In genomic region chr7:151743481-151743983, GRCh38 we compare ENCODE assay signal across 19 cellular contexts.
DNase-seq lines count a peak whose midpoint lies in the region; ATAC-seq, FAIRE-seq and TF ChIP-seq lines count a peak whose summit lies in the region.
"Had no signal": no experiment of that assay in that cellular context is flagged by ENCODE, and none has a peak within 500 bp of the region (broad histone marks: within the 10 kb centered on the region; RNA-seq: fewer than 3 reads in every experiment).

No MANE protein-coding gene starts in this region.

- H3K36me3 Mint-ChIP-seq in activated naive CD8-positive, alpha-beta T cell treated with anti-CD3 and anti-CD28 coated beads for 36 hours, result peaks cover 2% of the 10 kb centered on the region

- H3K27me3 Mint-ChIP-seq in activated naive CD8-positive, alpha-beta T cell treated with anti-CD3 and anti-CD28 coated beads for 36 hours, result no peaks in the 10 kb centered on the region

- H3K27me3 ChIP-seq in GM23248 (replicated peaks; ENCODE audit: insufficient read depth) (no peaks in the 10 kb centered on the region), psoas muscle (ENCODE audit: insufficient read depth in 3 of 3, low read length in 2 of 3) (peaks cover 0 to 1% (median 0%) of the 10 kb centered on the region in 3 donors)
- H3K27me3 ChIP-seq: BE2C, breast epithelium, stomach had no signal

- no peak for TF ChIP-seq CTCF in psoas muscle (IDR thresholded peaks at IDR 0.05)

- 0 out of 2 replicates have a peak overlapping the region, but pooled peaks have one; percentile 21 for H2AFZ ChIP-seq in GM23248

- WGBS in GM23248 (ENCODE audit: low coverage in 1 of 2, low lambda C conversion rate in 2 of 2, missing lambda C conversion rate in 2 of 2), 2 experiments, result 43 to 50% methylated on average over 10 of the region's 10 CpGs
- WGBS in psoas muscle, 3 donors, result 14 to 17% (median 16%) methylated on average over 10 of the region's 10 CpGs

- intact Hi-C loops in left ventricle myocardium superior (cut with micrococcal nuclease) (no loop called here), psoas muscle (cut with DNase I) (loop anchor here in 1 of 2 donors (5.0 kb wide), 1 partner anchor 46 kb away; no protein-coding TSS in a partner anchor)

- no peak overlapping the region for H3K27ac Mint-ChIP-seq in activated naive CD8-positive, alpha-beta T cell treated with anti-CD3 and anti-CD28 coated beads for 36 hours

- no peaks in the 10 kb centered on the region for H3K9me3 ChIP-seq in GM23248 (ENCODE audit: low read depth)
- no peaks in the 10 kb centered on the region for H3K9me3 ChIP-seq in psoas muscle
- H3K9me3 ChIP-seq: BE2C, breast epithelium, stomach had no signal

- in situ Hi-C loops in GM23248 (cut with MboI), result no loop called here

- H3K9me3 Mint-ChIP-seq in activated naive CD8-positive, alpha-beta T cell treated with anti-CD3 and anti-CD28 coated beads for 36 hours, result no peaks in the 10 kb centered on the region

- peaks cover 27% of the 10 kb centered on the region for H3K4me1 Mint-ChIP-seq in activated naive CD8-positive, alpha-beta T cell treated with anti-CD3 and anti-CD28 coated beads for 36 hours

- H3K27ac ChIP-seq in GM23248, result no peak overlapping the region
- peak overlapping the region; percentile 27 for H3K27ac ChIP-seq in psoas muscle
- H3K27ac ChIP-seq: breast epithelium had no signal

- no peak overlapping the region for H3K4me2 ChIP-seq in GM23248 (ENCODE audit: unreplicated experiment)

- H3F3A ChIP-seq in GM23248 (ENCODE audit: insufficient read depth), result peaks cover 23% of the 10 kb centered on the region

- no peaks in the 10 kb centered on the region for H3K79me2 ChIP-seq in GM23248 (ENCODE audit: insufficient read depth)

- FAIRE-seq in GM12891 (lab: Jason Lieb, UNC), result no peak
- FAIRE-seq: keratinocyte had no signal

- no peaks in the 10 kb centered on the region for H4K20me1 ChIP-seq in GM23248 (ENCODE audit: insufficient read depth)

- H3K4me1 ChIP-seq in GM23248 (ENCODE audit: insufficient read depth) (peaks cover 29% of the 10 kb centered on the region), psoas muscle (peaks cover 38% of the 10 kb centered on the region)
- H3K4me1 ChIP-seq: breast epithelium had no signal

- H3K4me3 Mint-ChIP-seq in activated naive CD8-positive, alpha-beta T cell treated with anti-CD3 and anti-CD28 coated beads for 36 hours, result peak overlapping the region; percentile 2
- H3K4me3 Mint-ChIP-seq: H9, nephron had no signal

- H3K4me3 ChIP-seq in GM23248 (no peak overlapping the region), psoas muscle (peak overlapping the region; percentile 10)
- H3K4me3 ChIP-seq: breast epithelium, stomach had no signal

- ATAC-seq in left ventricle myocardium superior (peak; percentile 68), psoas muscle (peak; percentile 18 to 75 (median 69)), HG03045 (IDR thresholded peaks at IDR 0.05; ENCODE audit: unreplicated experiment) (no peak)

- no peak for TF ChIP-seq POLR2A in erythroblast (IDR thresholded peaks at IDR 0.05; ENCODE audit: low read length)
- no peak for TF ChIP-seq POLR2A in GM12891 (IDR thresholded peaks at IDR 0.05; ENCODE audit: low read depth, low read length)

- H3K9me2 ChIP-seq in GM23248 (ENCODE audit: insufficient read depth), result no peaks in the 10 kb centered on the region

- no peak for DNase-seq in GM23248
- no peak for DNase-seq in activated naive CD8-positive, alpha-beta T cell treated with anti-CD3 and anti-CD28 coated beads for 36 hours
- DNase-seq in left ventricle myocardium superior, result peak; percentile 75
- DNase-seq in psoas muscle, result peak; percentile 52 to 87
- DNase-seq in activated CD8-positive, alpha-beta memory T cell treated with anti-CD3 and anti-CD28 coated beads for 24 hours, result no peak
- DNase-seq in erythroblast (lab: John Stamatoyannopoulos, UW), result no peak
- DNase-seq in GM12891 (ENCODE audit: insufficient read length, low spot score), result no peak
- DNase-seq: activated naive CD4-positive, alpha-beta T cell; BE2C; DND-41; glutamatergic neuron; H9; KG1; NCI-H446 treated with DMSO at 0.1 percent for 48 hours; stomach had no signal

- no peak overlapping the region for H3K9ac ChIP-seq in GM23248

- no peaks in the 10 kb centered on the region for H3K36me3 ChIP-seq in GM23248 (ENCODE audit: low read depth)
- H3K36me3 ChIP-seq in psoas muscle (ENCODE audit: insufficient read depth in 1 of 2, low read depth in 1 of 2), result no peaks in the 10 kb centered on the region
- H3K36me3 ChIP-seq: BE2C, breast epithelium, stomach had no signal

TF ChIP-seq in GM12891, 5 proteins besides CTCF, POLR2A, EP300 and RAD21:
- no peak for TF ChIP-seq PAX5 (IDR thresholded peaks at IDR 0.05; ENCODE audit: insufficient read depth, low read length, severe bottlenecking)
- TF ChIP-seq TAF1 (IDR thresholded peaks at IDR 0.05; ENCODE audit: low read depth, low read length), result no peak
- no peak for TF ChIP-seq POU2F2 (IDR thresholded peaks at IDR 0.05; ENCODE audit: low read depth, low read length)
TF ChIP-seq in GM12891: peak in this region for 0.

Comparison
In these comparisons a context has a peak if more than half of its experiments do, and no peak if none do; other contexts are left out.
1. DNase-seq: peak in left ventricle myocardium superior (single experiment) and psoas muscle (2 of 2); none in GM23248 (single experiment), activated naive CD8-positive, alpha-beta T cell treated with anti-CD3 and anti-CD28 coated beads for 36 hours (single experiment), activated CD8-positive, alpha-beta memory T cell treated with anti-CD3 and anti-CD28 coated beads for 24 hours (single experiment), erythroblast (0 of 2) and GM12891 (single experiment).